ENCODE assay signal across 25 cellular contexts in the genomic region with DNA sequence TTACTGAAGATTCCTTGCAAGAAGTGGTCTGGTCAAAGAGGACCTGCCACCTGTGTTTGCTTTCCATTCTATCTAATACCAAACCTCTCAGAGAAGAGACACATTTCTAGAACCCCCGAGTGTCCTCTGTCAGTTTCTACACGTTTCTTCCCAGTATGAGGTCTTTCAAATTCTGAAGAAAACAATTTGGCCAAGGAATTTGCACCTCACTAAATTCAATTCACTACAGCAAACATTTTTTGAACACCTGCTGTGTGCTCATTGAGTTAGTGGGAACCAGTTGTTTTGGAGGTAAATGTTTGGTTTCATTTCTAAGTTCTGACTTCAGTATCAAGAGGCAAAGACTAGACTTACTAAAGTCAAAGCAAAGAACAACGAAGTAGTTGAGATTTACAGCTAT. TPM values are rescaled to one million over a fixed set of nuclear protein-coding genes. Genes with fewer than 3 reads are reported as not detected.
"Had no signal": no experiment of that assay in that cellular context is flagged by ENCODE, and none has a peak within 500 bp of the region (broad histone marks: within the 10 kb centered on the region; RNA-seq: fewer than 3 reads in every experiment).

No MANE protein-coding gene starts in this region.

- H3K9me3 ChIP-seq: adrenal gland, ascending aorta, right lobe of liver, thyroid gland, upper lobe of right lung had no signal

- DNase-seq: activated CD4-positive, alpha-beta T cell treated with anti-CD3 and anti-CD28 coated beads for 4 hours; activated CD4-positive, alpha-beta T cell treated with anti-CD3 and anti-CD28 coated beads, Interleukin-2, amount 50 U/mL, for 48 hours; activated CD4-positive, CD25-positive, alpha-beta regulatory T cell; activated CD8-positive, alpha-beta memory T cell treated with anti-CD3 and anti-CD28 coated beads, Interleukin-2, amount 50 U/mL, for 48 hours; activated naive CD4-positive, alpha-beta T cell; activated T-cell treated with anti-CD3 and anti-CD28 coated beads, Interleukin-2, amount 50 U/mL, for 4 hours; adrenal gland; brain microvascular endothelial cell; caudate nucleus; effector CD4-positive, alpha-beta T cell; erythroblast; foreskin fibroblast; islet precursor cell; left colon; nucleus accumbens; posterior cingulate gyrus; right lobe of liver; stimulated activated CD4-positive, alpha-beta T cell treated with anti-CD3 and anti-CD28 coated beads, Interleukin-1b, Interleukin-23, amount 100 ng/mL, for 48 hours; substantia nigra; thyroid gland; upper lobe of right lung had no signal

- H3K4me3 ChIP-seq: adrenal gland, ascending aorta, right lobe of liver, skin epidermis, thyroid gland, upper lobe of right lung had no signal

- H3K36me3 ChIP-seq: adrenal gland, ascending aorta, brain microvascular endothelial cell, right lobe of liver, thyroid gland, upper lobe of right lung had no signal

- H3K27ac ChIP-seq: adrenal gland, ascending aorta, brain microvascular endothelial cell, right lobe of liver, skin epidermis, thyroid gland, upper lobe of right lung had no signal

- H3K4me1 ChIP-seq: adrenal gland, ascending aorta, right lobe of liver, thyroid gland, upper lobe of right lung had no signal

- H3K27me3 ChIP-seq: adrenal gland, ascending aorta, brain microvascular endothelial cell, right lobe of liver, thyroid gland, upper lobe of right lung had no signal

RNA-seq across cellular contexts. Expression of gene GPR19, which starts 19.4 kb away (rescaled TPM):
- total RNA-seq: ascending aorta, fibroblast of lung, myocyte, thyroid gland, upper lobe of right lung had no signal
